Comparison of ENCODE assay signal across 13 cellular contexts in the genomic region with DNA sequence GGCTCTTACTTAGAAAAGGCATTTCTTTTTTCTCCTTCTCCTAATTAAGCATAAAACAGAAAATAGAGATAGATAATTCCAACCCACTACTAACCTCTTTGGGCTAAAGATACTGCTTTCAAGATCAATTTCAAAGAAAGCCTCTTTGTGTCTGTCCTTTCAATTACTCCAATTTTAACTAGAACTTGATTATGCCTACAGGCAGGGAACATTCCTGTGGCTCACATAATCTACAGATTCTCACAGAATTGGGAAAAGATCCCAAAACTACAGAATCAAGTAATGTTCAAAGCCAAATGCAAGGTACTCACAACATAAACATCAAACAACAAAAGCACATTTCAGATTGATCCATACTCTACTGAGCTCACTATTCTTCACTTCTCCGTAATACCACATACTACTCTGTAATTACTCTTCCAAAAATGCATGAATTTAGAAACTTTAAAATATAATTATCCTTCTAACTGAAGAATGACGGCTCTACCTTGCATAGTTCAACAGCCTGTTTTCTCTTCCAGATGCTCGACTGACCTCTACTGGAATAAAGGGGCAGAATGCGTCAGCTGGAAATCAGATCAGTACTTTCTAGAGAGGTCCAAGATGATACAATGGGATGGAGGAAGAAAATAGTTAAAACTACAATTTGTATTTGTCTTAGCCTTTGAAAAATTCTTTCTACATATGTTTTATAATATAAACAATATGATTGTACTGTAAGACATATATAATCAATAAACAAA. TPM values are rescaled to one million over a fixed set of nuclear protein-coding genes. Genes with fewer than 3 reads are reported as not detected.
A peak's percentile ranks its signal among the peaks of the same experiment; 100 is the strongest.
DNase-seq lines count a peak whose midpoint lies in the region; ATAC-seq and TF ChIP-seq lines count a peak whose summit lies in the region.
"Had no signal": no experiment of that assay in that cellular context is flagged by ENCODE, and none has a peak within 500 bp of the region (broad histone marks: within the 10 kb centered on the region; RNA-seq: fewer than 3 reads in every experiment).

No MANE protein-coding gene starts in this region.

- no peaks in the 10 kb centered on the region for H3K9me3 Mint-ChIP-seq in progenitor cell of endocrine pancreas (ENCODE audit: low read depth)
- H3K9me3 Mint-ChIP-seq: activated CD4-positive, alpha-beta memory T cell treated with anti-CD3 and anti-CD28 coated beads for 36 hours; mesothelial cell of epicardium had no signal

- H3K4me3 Mint-ChIP-seq in progenitor cell of endocrine pancreas (ENCODE audit: low read depth) = no peak overlapping the region
- H3K4me3 Mint-ChIP-seq: activated CD4-positive, alpha-beta memory T cell treated with anti-CD3 and anti-CD28 coated beads for 36 hours; mesothelial cell of epicardium had no signal

- TF ChIP-seq CTCF in progenitor cell of endocrine pancreas (IDR thresholded peaks at IDR 0.05; ENCODE audit: unreplicated experiment) = peak; percentile 42

- no peaks in the 10 kb centered on the region for H3K27me3 Mint-ChIP-seq in progenitor cell of endocrine pancreas
- H3K27me3 Mint-ChIP-seq: activated CD4-positive, alpha-beta memory T cell treated with anti-CD3 and anti-CD28 coated beads for 36 hours had no signal

- no peak for ATAC-seq in HG03432 (IDR thresholded peaks at IDR 0.05; ENCODE audit: unreplicated experiment)
- no peak for ATAC-seq in HG02678 (IDR thresholded peaks at IDR 0.05; ENCODE audit: unreplicated experiment)
- ATAC-seq: esophagus mucosa, Right ventricle myocardium inferior had no signal

- H3K36me3 Mint-ChIP-seq in progenitor cell of endocrine pancreas (ENCODE audit: insufficient read depth) = peaks cover 17% of the 10 kb centered on the region

- H3K27ac Mint-ChIP-seq in progenitor cell of endocrine pancreas = no peak overlapping the region
- H3K27ac Mint-ChIP-seq: activated CD4-positive, alpha-beta memory T cell treated with anti-CD3 and anti-CD28 coated beads for 36 hours; mesothelial cell of epicardium had no signal

- peak; percentile 8 for DNase-seq in SIG-M5 treated with dmso at 0.1 percent for 504 hours (lab: John Stamatoyannopoulos, UW; ENCODE audit: unreplicated experiment)
- DNase-seq in SIG-M5 (lab: John Stamatoyannopoulos, UW) = no peak
- peak; percentile 66 for DNase-seq in RKO (ENCODE audit: low spot score)
- peak; percentile 12 for DNase-seq in fibroblast of gingiva (ENCODE audit: low read depth)
- no peak for DNase-seq in progenitor cell of endocrine pancreas (ENCODE audit: low spot score, unreplicated experiment)
- no peak for DNase-seq in stimulated activated CD4-positive, alpha-beta T cell treated with anti-CD3 and anti-CD28 coated beads, Interleukin-4, amount 100 ng/mL, for 4 hours
- DNase-seq: activated CD4-positive, alpha-beta memory T cell treated with anti-CD3 and anti-CD28 coated beads for 36 hours; NCI-H1092 had no signal

- peaks cover 20% of the 10 kb centered on the region for H3K4me1 Mint-ChIP-seq in progenitor cell of endocrine pancreas (ENCODE audit: low read depth)

RNA-seq across cellular contexts. Expression of a gene that starts 3.9 kb away (rescaled TPM):
- 18.6 and 19.5 TPM in 2 replicates for total RNA-seq in progenitor cell of endocrine pancreas

Comparison
In these comparisons a context has a peak if more than half of its experiments do, and no peak if none do; other contexts are left out.
1. DNase-seq: peak in SIG-M5 treated with dmso at 0.1 percent for 504 hours (single experiment), RKO (single experiment) and fibroblast of gingiva (single experiment); none in SIG-M5 (single experiment), progenitor cell of endocrine pancreas (single experiment) and stimulated activated CD4-positive, alpha-beta T cell treated with anti-CD3 and anti-CD28 coated beads, Interleukin-4, amount 100 ng/mL, for 4 hours (0 of 2).